ENCODE assay signal across 14 cellular contexts in genomic region chr3:45611619-45612018, GRCh38. TPM values are rescaled to one million over a fixed set of nuclear protein-coding genes. Genes with fewer than 3 reads are reported as not detected.
DNase-seq lines count a peak whose midpoint lies in the region; ATAC-seq, FAIRE-seq and TF ChIP-seq lines count a peak whose summit lies in the region.
"Had no signal": no experiment of that assay in that cellular context is flagged by ENCODE, and none has a peak within 500 bp of the region (broad histone marks: within the 10 kb centered on the region; RNA-seq: fewer than 3 reads in every experiment).

No MANE protein-coding gene starts in this region.

- no peak for ATAC-seq in effector memory CD8-positive, alpha-beta T cell (replicated peaks)
- ATAC-seq: activated CD4-positive, CD25-positive, alpha-beta regulatory T cell treated with anti-CD3 and anti-CD28 coated beads, Interleukin-2, amount 50 U/mL, for 24 hours; gastroesophageal sphincter had no signal

- no peaks in the 10 kb centered on the region for H3K9me3 Mint-ChIP-seq in effector memory CD8-positive, alpha-beta T cell

- no peak overlapping the region for H3K4me3 ChIP-seq in spleen
- H3K4me3 ChIP-seq: gastroesophageal sphincter had no signal

- peak overlapping the region in 1 of 2 donors; percentile 13 for H3K4me3 Mint-ChIP-seq in effector memory CD8-positive, alpha-beta T cell

- DNase-seq in GM12891 (ENCODE audit: insufficient read length, low spot score) (no peak), NCI-H526 (lab: John Stamatoyannopoulos, UW) (peak; percentile 90 to 94), spleen (peak; percentile 68), NCI-H1105 (lab: John Stamatoyannopoulos, UW) (no peak), EL (no peak), NCI-H446 (lab: John Stamatoyannopoulos, UW) (no peak)
- no peak for DNase-seq in effector memory CD8-positive, alpha-beta T cell
- DNase-seq in stimulated activated CD4-positive, alpha-beta T cell treated with anti-CD3 and anti-CD28 coated beads, Interleukin-2, amount 100 ng/mL, for 24 hours, result no peak
- DNase-seq: activated effector memory CD4-positive, alpha-beta T cell treated with Interleukin-2 at 50 U/mL for 16 hours; cortex of kidney; NCI-H226 had no signal

- FAIRE-seq in GM12891 (lab: Jason Lieb, UNC), result peak; percentile 72
- FAIRE-seq: HTR-8/SVneo had no signal

- H3K36me3 ChIP-seq in spleen, result peaks cover 0 to 39% (median 9%) of the 10 kb centered on the region in 6 donors
- H3K36me3 ChIP-seq: gastroesophageal sphincter had no signal

- no peaks in the 10 kb centered on the region for H3K9me3 ChIP-seq in spleen
- H3K9me3 ChIP-seq: gastroesophageal sphincter had no signal

- H3K27ac ChIP-seq in spleen, result peak overlapping the region in 4 of 8 donors; percentile 7 to 36 (median 19)

- peak overlapping the region; percentile 38 to 83 for H3K27ac Mint-ChIP-seq in effector memory CD8-positive, alpha-beta T cell

- WGBS in spleen, 5 donors, result 31 to 47% (median 42%) methylated on average over 2 of the region's 2 CpGs

- no peak for TF ChIP-seq CTCF in spleen (IDR thresholded peaks at IDR 0.05 in 8 of 11, conservative IDR thresholded peaks at IDR 0.05 in 3 of 11)

- peaks cover 14% of the 10 kb centered on the region for H3K36me3 Mint-ChIP-seq in effector memory CD8-positive, alpha-beta T cell (ENCODE audit: insufficient read depth)

- H3K4me1 Mint-ChIP-seq in effector memory CD8-positive, alpha-beta T cell (ENCODE audit: low read depth in 2 of 2), result peaks cover 34 to 43% of the 10 kb centered on the region in 2 donors

- no peaks in the 10 kb centered on the region for H3K27me3 Mint-ChIP-seq in effector memory CD8-positive, alpha-beta T cell

- peaks cover 16 to 99% (median 76%) of the 10 kb centered on the region in 6 donors for H3K4me1 ChIP-seq in spleen

- intact Hi-C loops in spleen (cut with DNase I; ENCODE audit: low total_unique reads), result no loop called here

- TF ChIP-seq POLR2A in GM12891 (IDR thresholded peaks at IDR 0.05; ENCODE audit: low read depth, low read length) (no peak), spleen (IDR thresholded peaks at IDR 0.05) (no peak)

- no peaks in the 10 kb centered on the region for H3K27me3 ChIP-seq in spleen (replicated peaks in 1 of 7)
- H3K27me3 ChIP-seq: gastroesophageal sphincter had no signal

TF ChIP-seq in GM12891, 5 proteins besides CTCF, POLR2A, EP300 and RAD21:
- TF ChIP-seq TAF1 (IDR thresholded peaks at IDR 0.05; ENCODE audit: low read depth, low read length) (no peak), PAX5 (IDR thresholded peaks at IDR 0.05; ENCODE audit: insufficient read depth, low read length, severe bottlenecking) (no peak), SPI1 (IDR thresholded peaks at IDR 0.05; ENCODE audit: low read depth, low read length) (no peak), POLR2AphosphoS5 (IDR thresholded peaks at IDR 0.05; ENCODE audit: low read depth, low read length) (no peak), POU2F2 (IDR thresholded peaks at IDR 0.05; ENCODE audit: low read depth, low read length) (no peak)

RNA-seq across cellular contexts. Expression of gene LIMD1, which starts 17.1 kb away (rescaled TPM):
- 13.0 TPM for polyA plus RNA-seq in GM12891 (2012; ENCODE audit: low read depth, missing spikeins)
- 10 to 100 TPM; 41.5 to 58.5 (median 49.8) TPM for total RNA-seq in spleen
- polyA plus RNA-seq in spleen, result 10 to 100 TPM in 1 of 3 donors, 1 to 10 TPM in 2; 5.3 to 15.9 (median 6.5) TPM

Comparison
In these comparisons a context has a peak if more than half of its experiments do, and no peak if none do; other contexts are left out.
1. DNase-seq: peak in NCI-H526 (2 of 2) and spleen (single experiment); none in GM12891 (single experiment), effector memory CD8-positive, alpha-beta T cell (0 of 3), stimulated activated CD4-positive, alpha-beta T cell treated with anti-CD3 and anti-CD28 coated beads, Interleukin-2, amount 100 ng/mL, for 24 hours (0 of 2), NCI-H1105 (single experiment), EL (single experiment) and NCI-H446 (0 of 2).